Comparison of ENCODE assay signal across 1 cellular context in the genomic region with DNA sequence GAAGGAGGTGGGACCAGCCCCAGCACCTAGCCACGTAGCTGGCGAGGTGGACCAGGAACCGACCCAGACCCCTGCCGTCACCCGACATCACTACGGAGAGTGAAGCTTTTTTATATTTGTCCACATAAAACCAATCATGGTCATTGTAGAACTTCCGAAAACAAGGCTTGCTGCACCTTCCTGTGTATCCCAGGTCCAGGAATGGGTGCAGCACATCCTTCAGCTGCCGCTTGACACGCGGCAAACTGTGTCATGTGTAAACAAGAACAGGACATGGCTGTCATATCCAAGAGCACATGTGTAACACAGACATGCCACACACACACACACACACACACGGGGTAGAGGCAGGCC.
TF ChIP-seq lines count a peak whose summit lies in the region.

No MANE protein-coding gene starts in this region.

TF ChIP-seq in HepG2, 621 proteins besides CTCF, POLR2A, EP300 and RAD21:
- TF ChIP-seq FOXA1 (IDR thresholded peaks at IDR 0.05) (no peak), FOXA1 (CRISPR knock-in tag; IDR thresholded peaks at IDR 0.05) (peak; percentile 21; the same call in 1 of the 2 replicates), PBX2 (CRISPR knock-in tag; IDR thresholded peaks at IDR 0.05) (no peak), ZBTB26 (CRISPR knock-in tag; IDR thresholded peaks at IDR 0.05; ENCODE audit: borderline replicate concordance) (peak; percentile 3; the same call in 1 of the 2 replicates), ZNF101 (CRISPR knock-in tag; IDR thresholded peaks at IDR 0.05; ENCODE audit: borderline replicate concordance, low read depth) (0 out of 2 replicates have a peak, but pooled peaks have one; percentile 9), ZNF556 (CRISPR knock-in tag; IDR thresholded peaks at IDR 0.05; ENCODE audit: borderline replicate concordance) (0 out of 2 replicates have a peak, but pooled peaks have one; percentile 7), ZNF572 (CRISPR knock-in tag; IDR thresholded peaks at IDR 0.05) (0 out of 2 replicates have a peak, but pooled peaks have one; percentile 56), ZSCAN22 (CRISPR knock-in tag; IDR thresholded peaks at IDR 0.05) (0 out of 2 replicates have a peak, but pooled peaks have one; percentile 14), ZNF251 (CRISPR knock-in tag; IDR thresholded peaks at IDR 0.05) (peak; percentile 5), MYNN (CRISPR knock-in tag; IDR thresholded peaks at IDR 0.05; ENCODE audit: low read depth) (no peak), ZNF335 (CRISPR knock-in tag; IDR thresholded peaks at IDR 0.05) (0 out of 2 replicates have a peak, but pooled peaks have one; percentile 1), ZNF496 (CRISPR knock-in tag; IDR thresholded peaks at IDR 0.05; ENCODE audit: insufficient replicate concordance) (no peak), POLR2G (IDR thresholded peaks at IDR 0.05; ENCODE audit: low read depth, low read length) (0 out of 2 replicates have a peak, but pooled peaks have one; percentile 14), LBX2 (CRISPR knock-in tag; IDR thresholded peaks at IDR 0.05; ENCODE audit: borderline replicate concordance) (0 out of 2 replicates have a peak, but pooled peaks have one; percentile 1), ZFP91 (CRISPR knock-in tag; IDR thresholded peaks at IDR 0.05; ENCODE audit: borderline replicate concordance) (0 out of 2 replicates have a peak, but pooled peaks have one; percentile 10), DMTF1 (CRISPR knock-in tag; IDR thresholded peaks at IDR 0.05) (no peak), ZNF230 (CRISPR knock-in tag; IDR thresholded peaks at IDR 0.05) (0 out of 2 replicates have a peak, but pooled peaks have one; percentile 7), HMG20A (CRISPR knock-in tag; IDR thresholded peaks at IDR 0.05; ENCODE audit: borderline replicate concordance) (0 out of 2 replicates have a peak, but pooled peaks have one; percentile 7), ZC3H13 (CRISPR knock-in tag; IDR thresholded peaks at IDR 0.05) (0 out of 2 replicates have a peak, but pooled peaks have one; percentile 1), ZNF576 (CRISPR knock-in tag; IDR thresholded peaks at IDR 0.05) (no peak), ZNF501 (CRISPR knock-in tag; IDR thresholded peaks at IDR 0.05) (0 out of 2 replicates have a peak, but pooled peaks have one; percentile 12), SP5 (CRISPR knock-in tag; IDR thresholded peaks at IDR 0.05; ENCODE audit: borderline replicate concordance, low read depth) (peak; percentile 1; the same call in 1 of the 2 replicates)
TF ChIP-seq in HepG2: peak in this region for 16.
